Comparison of ENCODE assay signal across 8 cellular contexts in the genomic region with DNA sequence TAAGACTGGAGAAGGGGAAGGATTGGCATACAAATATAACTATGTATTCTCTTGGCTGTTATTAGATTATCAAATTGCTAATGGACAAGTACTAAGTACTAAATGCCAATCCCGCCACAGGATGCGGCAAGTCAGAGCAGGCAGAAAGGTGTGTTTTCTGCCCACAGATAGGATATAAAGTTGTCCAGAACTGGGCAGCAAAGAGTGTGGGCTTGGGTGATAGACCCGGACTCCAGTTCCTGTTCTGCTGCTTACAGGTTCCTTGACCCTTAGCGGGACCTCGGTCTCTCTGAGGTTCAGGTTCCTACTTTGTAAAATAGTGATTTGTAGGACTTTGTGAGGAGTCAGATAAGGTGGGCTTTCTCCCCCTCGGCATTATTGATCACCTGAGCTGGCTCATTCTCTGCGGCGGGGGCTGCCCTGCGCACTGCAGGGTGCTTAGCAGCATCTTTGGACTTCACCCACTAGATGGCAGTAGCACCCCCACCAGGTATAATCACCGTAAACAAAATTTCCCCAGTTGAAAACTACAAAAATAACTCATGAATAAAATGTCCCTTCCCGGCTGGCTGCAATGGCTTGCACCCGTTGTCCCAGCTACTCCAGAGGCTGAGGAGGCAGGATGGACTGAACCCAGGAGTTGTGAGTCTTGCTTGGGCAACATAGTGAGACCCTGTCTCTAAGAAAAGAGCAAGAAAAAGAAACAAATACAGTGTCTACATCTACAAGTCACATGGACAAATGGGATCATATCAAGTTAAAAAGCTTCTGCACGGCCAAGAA.
A peak's percentile ranks its signal among the peaks of the same experiment; 100 is the strongest.
DNase-seq lines count a peak whose midpoint lies in the region; ATAC-seq and TF ChIP-seq lines count a peak whose summit lies in the region.

No MANE protein-coding gene starts in this region.

- no peaks in the 10 kb centered on the region for H3K36me3 Mint-ChIP-seq in activated CD8-positive, alpha-beta T cell treated with anti-CD3 and anti-CD28 coated beads, Interleukin-2, amount 10 ng/mL, durations not matched to agents 7 days and 5 days (ENCODE audit: low read depth)
- no peaks in the 10 kb centered on the region for H3K36me3 Mint-ChIP-seq in glutamatergic neuron (ENCODE audit: unreplicated experiment)

- H3K27ac Mint-ChIP-seq in activated CD8-positive, alpha-beta T cell treated with anti-CD3 and anti-CD28 coated beads, Interleukin-2, amount 10 ng/mL, durations not matched to agents 7 days and 5 days, result no peak overlapping the region
- H3K27ac Mint-ChIP-seq in glutamatergic neuron (ENCODE audit: unreplicated experiment), result peak overlapping the region; percentile 86

- DNase-seq in NCI-H146 (lab: John Stamatoyannopoulos, UW) (peak; percentile 19), NCI-H146 treated with DMSO at 0.1 percent for 48 hours (lab: John Stamatoyannopoulos, UW; ENCODE audit: unreplicated experiment) (no peak), HT1080 (ENCODE audit: low read depth) (peak; percentile 8), glutamatergic neuron (peak; percentile 60), epidermal melanocyte (ENCODE audit: insufficient read length, low spot score) (no peak)
- peak; percentile 36 for DNase-seq in activated CD8-positive, alpha-beta T cell treated with anti-CD3 and anti-CD28 coated beads, Interleukin-2, amount 10 ng/mL, durations not matched to agents 7 days and 5 days
- peak; percentile 1 to 35 (median 3) for DNase-seq in stimulated activated CD4-positive, alpha-beta T cell treated with anti-CD3 and anti-CD28 coated beads, TNF-alpha, amount 100 ng/mL, for 48 hours (ENCODE audit: low read depth in 3 of 3)

- no peak overlapping the region for H3K4me3 Mint-ChIP-seq in activated CD8-positive, alpha-beta T cell treated with anti-CD3 and anti-CD28 coated beads, Interleukin-2, amount 10 ng/mL, durations not matched to agents 7 days and 5 days
- peak overlapping the region; percentile 64 for H3K4me3 Mint-ChIP-seq in glutamatergic neuron (ENCODE audit: unreplicated experiment)

- no peaks in the 10 kb centered on the region for H3K27me3 Mint-ChIP-seq in activated CD8-positive, alpha-beta T cell treated with anti-CD3 and anti-CD28 coated beads, Interleukin-2, amount 10 ng/mL, durations not matched to agents 7 days and 5 days (ENCODE audit: low read depth)
- H3K27me3 Mint-ChIP-seq in glutamatergic neuron (ENCODE audit: unreplicated experiment), result peaks cover 4% of the 10 kb centered on the region

- POLR2A ChIA-PET in activated CD8-positive, alpha-beta T cell treated with anti-CD3 and anti-CD28 coated beads, Interleukin-2, amount 10 ng/mL, durations not matched to agents 7 days and 5 days (lab: Charles Lee), result no interaction called here

- H3K4me1 Mint-ChIP-seq in activated CD8-positive, alpha-beta T cell treated with anti-CD3 and anti-CD28 coated beads, Interleukin-2, amount 10 ng/mL, durations not matched to agents 7 days and 5 days (ENCODE audit: low read depth), result no peaks in the 10 kb centered on the region
- peaks cover 14% of the 10 kb centered on the region for H3K4me1 Mint-ChIP-seq in glutamatergic neuron (ENCODE audit: low read depth, unreplicated experiment)

- CTCF ChIA-PET in activated CD8-positive, alpha-beta T cell treated with anti-CD3 and anti-CD28 coated beads, Interleukin-2, amount 10 ng/mL, durations not matched to agents 7 days and 5 days (lab: Charles Lee), result interaction anchor here (0.8 to 1.4 kb wide), 4 partner anchors 10 to 31 kb away, joined by 3 to 5 read pairs (median 4); no protein-coding TSS in a partner anchor

- no peaks in the 10 kb centered on the region for H3K9me3 Mint-ChIP-seq in activated CD8-positive, alpha-beta T cell treated with anti-CD3 and anti-CD28 coated beads, Interleukin-2, amount 10 ng/mL, durations not matched to agents 7 days and 5 days (ENCODE audit: insufficient read depth)
- peaks cover 6% of the 10 kb centered on the region for H3K9me3 Mint-ChIP-seq in glutamatergic neuron (ENCODE audit: unreplicated experiment)

- ATAC-seq in GM21447 (IDR thresholded peaks at IDR 0.05; ENCODE audit: unreplicated experiment), result peak; percentile 67
- peak; percentile 79 for ATAC-seq in activated CD8-positive, alpha-beta T cell treated with anti-CD3 and anti-CD28 coated beads, Interleukin-2, amount 10 ng/mL, durations not matched to agents 7 days and 5 days

- peak; percentile 86 for TF ChIP-seq CTCF in glutamatergic neuron (IDR thresholded peaks at IDR 0.05; ENCODE audit: partially characterized antibody, unreplicated experiment)

Comparison
In these comparisons a context has a peak if more than half of its experiments do, and no peak if none do; other contexts are left out.
1. DNase-seq: peak in NCI-H146 (single experiment), HT1080 (single experiment), activated CD8-positive, alpha-beta T cell treated with anti-CD3 and anti-CD28 coated beads, Interleukin-2, amount 10 ng/mL, durations not matched to agents 7 days and 5 days (single experiment), glutamatergic neuron (single experiment) and stimulated activated CD4-positive, alpha-beta T cell treated with anti-CD3 and anti-CD28 coated beads, TNF-alpha, amount 100 ng/mL, for 48 hours (3 of 3); none in NCI-H146 treated with DMSO at 0.1 percent for 48 hours (single experiment) and epidermal melanocyte (single experiment).